ENCODE assay signal across 3 cellular contexts in genomic region chr11:5500391-5500790, GRCh38.
TF ChIP-seq lines count a peak whose summit lies in the region.

No MANE protein-coding gene starts in this region.

TF ChIP-seq in HCT116, 20 proteins besides CTCF, POLR2A, EP300 and RAD21:
- no peak for TF ChIP-seq SP1 (IDR thresholded peaks at IDR 0.05; ENCODE audit: low read depth)
- TF ChIP-seq EZH2phosphoT487 (IDR thresholded peaks at IDR 0.05; ENCODE audit: borderline replicate concordance): no peak
- no peak for TF ChIP-seq CBX3 (IDR thresholded peaks at IDR 0.05; ENCODE audit: low read depth)
- TF ChIP-seq EZH2 (IDR thresholded peaks at IDR 0.05): no peak

TF ChIP-seq in K562, 482 proteins besides CTCF, POLR2A, EP300 and RAD21 (continues in another document):
- TF ChIP-seq ZNF592 (IDR thresholded peaks at IDR 0.05): peak; percentile 93
- peak; percentile 74; the same call in 1 of the 2 replicates for TF ChIP-seq ZNF311 (CRISPR knock-in tag; IDR thresholded peaks at IDR 0.05)
- TF ChIP-seq ZNF740 (CRISPR knock-in tag; IDR thresholded peaks at IDR 0.05): no peak
- peak in 1 of 2 experiments; percentile 70; a peak in 1 of 4 replicates for TF ChIP-seq ZNF740 (tag; IDR thresholded peaks at IDR 0.05)
- TF ChIP-seq GTF2A2 (tag; IDR thresholded peaks at IDR 0.05): 0 out of 2 replicates have a peak, but pooled peaks have one; percentile 25
- TF ChIP-seq NR4A1 (CRISPR knock-in tag; IDR thresholded peaks at IDR 0.05): no peak
- peak; percentile 31; the same call in 1 of the 2 replicates for TF ChIP-seq NR4A1 (tag; IDR thresholded peaks at IDR 0.05)
- TF ChIP-seq ZNF253 (CRISPR knock-in tag; conservative IDR thresholded peaks at IDR 0.05): peak; percentile 61; the same call in 1 of the 2 replicates
- peak; percentile 73 for TF ChIP-seq POLR2AphosphoS5 (IDR thresholded peaks at IDR 0.05; ENCODE audit: control insufficient read depth, insufficient read depth, low read depth, low read length)
- peak; percentile 68; the same call in 1 of the 2 replicates for TF ChIP-seq ZNF395 (CRISPR knock-in tag; IDR thresholded peaks at IDR 0.05)
- no peak for TF ChIP-seq PBX2 (CRISPR knock-in tag; IDR thresholded peaks at IDR 0.05; ENCODE audit: low read depth)
- 0 out of 2 replicates have a peak, but pooled peaks have one; percentile 17 for TF ChIP-seq PBX2 (tag; conservative IDR thresholded peaks at IDR 0.05; ENCODE audit: low read depth)
- TF ChIP-seq ZNF644 (tag; IDR thresholded peaks at IDR 0.05; ENCODE audit: low read depth): peak; percentile 70; the same call in 1 of the 2 replicates
- peak; percentile 72; the same call in 1 of the 2 replicates for TF ChIP-seq DMBX1 (CRISPR knock-in tag; IDR thresholded peaks at IDR 0.05; ENCODE audit: borderline replicate concordance)
- 0 out of 2 replicates have a peak, but pooled peaks have one; percentile 19 for TF ChIP-seq NFE2L1 (tag; IDR thresholded peaks at IDR 0.05; ENCODE audit: borderline replicate concordance, low read depth)
- TF ChIP-seq HDAC8 (tag; IDR thresholded peaks at IDR 0.05): no peak
- TF ChIP-seq NR2C1 (IDR thresholded peaks at IDR 0.05): no peak
- TF ChIP-seq NR2C1 (tag; IDR thresholded peaks at IDR 0.05): 0 out of 2 replicates have a peak, but pooled peaks have one; percentile 35

TF ChIP-seq in HEK293T, 16 proteins besides CTCF, POLR2A, EP300 and RAD21:
- no peak for TF ChIP-seq FOXM1 (IDR thresholded peaks at IDR 0.05; ENCODE audit: borderline replicate concordance)
